In genomic region chr9:128001411-128002298, GRCh38 we compare ENCODE assay signal across 10 cellular contexts. TPM values are rescaled to one million over a fixed set of nuclear protein-coding genes. Genes with fewer than 3 reads are reported as not detected.
A peak's percentile ranks its signal among the peaks of the same experiment; 100 is the strongest.
DNase-seq lines count a peak whose midpoint lies in the region; ATAC-seq lines count a peak whose summit lies in the region.
"Had no signal": no experiment of that assay in that cellular context is flagged by ENCODE, and none has a peak within 500 bp of the region (broad histone marks: within the 10 kb centered on the region; RNA-seq: fewer than 3 reads in every experiment).

No MANE protein-coding gene starts in this region.

- H3K27me3 Mint-ChIP-seq in naive thymus-derived CD4-positive, alpha-beta T cell, result peaks cover 0 to 15% (median 0%) of the 10 kb centered on the region in 5 donors

- H3K9me3 ChIP-seq in HUES48 (ENCODE audit: control insufficient read depth, insufficient read depth, low read length), result no peaks in the 10 kb centered on the region
- no peaks in the 10 kb centered on the region for H3K9me3 ChIP-seq in naive thymus-derived CD4-positive, alpha-beta T cell (ENCODE audit: control insufficient read depth in 2 of 3, low read length in 3 of 3)

- H3K9ac ChIP-seq in HUES48 (ENCODE audit: low read depth, low read length), result no peak overlapping the region

- DNase-seq in A172 (ENCODE audit: low spot score), result peak; percentile 96
- peak; percentile 65 to 94 for DNase-seq in T47D (ENCODE audit: low read depth in 1 of 2, low spot score in 1 of 2)
- DNase-seq in left colon, result no peak
- DNase-seq in naive thymus-derived CD4-positive, alpha-beta T cell, result no peak
- no peak for DNase-seq in C1 segment of cervical spinal cord (lab: John Stamatoyannopoulos, UW)
- DNase-seq: activated CD4-positive, alpha-beta T cell treated with anti-CD3 and anti-CD28 coated beads, Interleukin-2, amount 50 U/mL, for 1 hour; cortex of kidney had no signal

- CTCF ChIA-PET in naive thymus-derived CD4-positive, alpha-beta T cell (lab: Charles Lee), result interaction anchor here (0.6 kb wide), 1 partner anchor 31 kb away, joined by 3 read pairs; no protein-coding TSS in a partner anchor

- H3K36me3 ChIP-seq in HUES48 (ENCODE audit: control insufficient read depth, insufficient read depth, low read length), result no peaks in the 10 kb centered on the region
- H3K36me3 ChIP-seq in naive thymus-derived CD4-positive, alpha-beta T cell (ENCODE audit: control insufficient read depth in 2 of 3, insufficient read depth in 3 of 3, low read length in 3 of 3), result no peaks in the 10 kb centered on the region

- in situ Hi-C loops in T47D (cut with HindIII; ENCODE audit: low pct_unique_long_range_greater_than_20kb, low sequenced_read_pairs), result no loop called here

- peaks cover 0 to 2% (median 0%) of the 10 kb centered on the region in 11 donors for H3K9me3 Mint-ChIP-seq in naive thymus-derived CD4-positive, alpha-beta T cell

- peaks cover 0 to 3% (median 0%) of the 10 kb centered on the region in 5 donors for H3K36me3 Mint-ChIP-seq in naive thymus-derived CD4-positive, alpha-beta T cell

- no peaks in the 10 kb centered on the region for H3K27me3 ChIP-seq in HUES48 (ENCODE audit: control insufficient read depth, insufficient read depth, low read length)
- H3K27me3 ChIP-seq in naive thymus-derived CD4-positive, alpha-beta T cell (ENCODE audit: control insufficient read depth in 2 of 2, insufficient read depth in 2 of 2, low read length in 2 of 2), result no peaks in the 10 kb centered on the region

- H3K27ac ChIP-seq in HUES48 (ENCODE audit: low read depth, low read length), result peak overlapping the region; percentile 40
- no peak overlapping the region for H3K27ac ChIP-seq in naive thymus-derived CD4-positive, alpha-beta T cell (ENCODE audit: low read depth, low read length)

- peaks cover 10% of the 10 kb centered on the region for H3K4me1 ChIP-seq in HUES48 (ENCODE audit: control insufficient read depth, insufficient read depth, low read length)
- peaks cover 20 to 42% of the 10 kb centered on the region in 2 donors for H3K4me1 ChIP-seq in naive thymus-derived CD4-positive, alpha-beta T cell (ENCODE audit: control insufficient read depth in 2 of 2, insufficient read depth in 2 of 2, low read length in 2 of 2)

- H3K4me3 Mint-ChIP-seq in naive thymus-derived CD4-positive, alpha-beta T cell, result peak overlapping the region in 1 of 10 donors; percentile 64

- H3K4me3 ChIP-seq in HUES48 (ENCODE audit: low read depth, low read length), result no peak overlapping the region
- H3K4me3 ChIP-seq in naive thymus-derived CD4-positive, alpha-beta T cell (ENCODE audit: low read length), result no peak overlapping the region

- POLR2A ChIA-PET in naive thymus-derived CD4-positive, alpha-beta T cell (lab: Charles Lee), result interaction anchor here (14.0 to 54.4 kb wide), 2 partner anchors 24 to 34 kb away, joined by 508 to 1719 read pairs; partner anchors contain the start of genes DPM2 and EEIG1

- H3K27ac Mint-ChIP-seq in naive thymus-derived CD4-positive, alpha-beta T cell, result peak overlapping the region in 4 of 9 donors; percentile 40 to 81 (median 66)

- ATAC-seq in left colon (peak; percentile 47), GM21786 (IDR thresholded peaks at IDR 0.05; ENCODE audit: unreplicated experiment) (no peak), HG03432 (IDR thresholded peaks at IDR 0.05; ENCODE audit: unreplicated experiment) (no peak)
- ATAC-seq in naive thymus-derived CD4-positive, alpha-beta T cell, result no peak

- H3K4me1 Mint-ChIP-seq in naive thymus-derived CD4-positive, alpha-beta T cell, result peaks cover 12 to 74% (median 34%) of the 10 kb centered on the region in 7 donors

- intact Hi-C loops in left colon (cut with DNase I, micrococcal nuclease), result no loop called here
- intact Hi-C loops in naive thymus-derived CD4-positive, alpha-beta T cell (cut with micrococcal nuclease), result no loop called here

RNA-seq across cellular contexts. Expression of gene EEIG1, which starts 20.9 kb away (rescaled TPM):
- total RNA-seq in A172 (2014; rRNA removed; shearing (Covaris generic)), result 21.4 and 23.6 TPM in 2 replicates
- 100 to 1,000 TPM; 157 to 175 TPM for total RNA-seq in left colon
- 100 to 1,000 TPM; 252 to 664 (median 347) TPM for total RNA-seq in naive thymus-derived CD4-positive, alpha-beta T cell
- 100 to 1,000 TPM; 124 to 297 TPM for polyA plus RNA-seq in naive thymus-derived CD4-positive, alpha-beta T cell

Comparison
In these comparisons a context has a peak if more than half of its experiments do, and no peak if none do; other contexts are left out.
1. DNase-seq: peak in A172 (single experiment) and T47D (2 of 2); none in left colon (0 of 2), naive thymus-derived CD4-positive, alpha-beta T cell (0 of 9) and C1 segment of cervical spinal cord (0 of 14).